In the genomic region with DNA sequence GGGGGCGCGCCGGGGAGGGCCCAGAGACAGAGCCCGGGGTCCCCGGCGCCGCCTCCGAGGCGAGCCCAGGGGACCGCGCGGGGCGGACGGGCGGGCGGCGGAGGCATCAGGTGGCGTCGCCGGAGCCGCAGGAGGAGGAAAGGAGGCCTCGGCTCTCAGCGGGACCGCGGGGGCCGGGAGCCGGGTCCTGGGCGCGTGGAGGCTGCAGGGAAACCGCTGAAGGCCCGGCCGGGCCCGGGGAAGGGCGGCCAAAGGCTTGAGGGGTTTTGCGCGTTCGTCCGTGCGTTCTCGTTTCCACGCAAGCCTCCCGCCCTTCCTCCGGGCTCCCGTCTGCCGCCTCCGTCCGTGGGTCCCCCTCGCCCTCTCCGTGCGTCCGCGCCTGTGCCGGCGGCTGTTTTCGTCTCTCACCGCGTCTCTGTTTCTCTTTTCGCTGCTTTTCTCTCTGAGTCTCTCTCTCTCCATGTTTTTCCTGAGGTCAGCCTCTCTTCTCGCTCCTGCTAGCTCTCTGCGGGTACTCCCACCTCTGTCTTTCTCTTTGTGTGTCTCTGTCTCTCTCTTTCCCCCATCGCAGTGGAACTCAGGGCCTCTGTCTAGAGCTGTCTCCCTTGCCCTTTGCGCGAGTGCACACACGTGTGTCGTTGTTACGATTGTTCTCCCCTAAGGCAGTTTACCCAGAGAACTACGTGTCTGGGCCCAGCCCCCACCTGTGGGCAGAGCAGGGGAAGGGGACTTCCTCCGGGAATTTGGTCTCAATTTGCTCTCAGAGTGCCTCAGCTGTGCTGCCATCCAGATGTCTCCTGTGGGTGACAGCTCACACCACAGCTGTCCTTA, we compare ENCODE assay signal across 8 cellular contexts. TPM values are rescaled to one million over a fixed set of nuclear protein-coding genes. Genes with fewer than 3 reads are reported as not detected.
DNase-seq lines count a peak whose midpoint lies in the region; ATAC-seq and TF ChIP-seq lines count a peak whose summit lies in the region.

No MANE protein-coding gene starts in this region.

- DNase-seq in activated CD4-positive, alpha-beta memory T cell treated with anti-CD3 and anti-CD28 coated beads, Interleukin-2, amount 10 ng/mL, durations not matched to agents 7 days and 5 days = no peak
- DNase-seq in stimulated activated CD4-positive, alpha-beta T cell treated with anti-CD3 and anti-CD28 coated beads, Interleukin-4, amount 100 ng/mL, for 24 hours = peak; percentile 62
- DNase-seq in KG1 (lab: John Stamatoyannopoulos, UW) (no peak), NCI-H1048 (lab: John Stamatoyannopoulos, UW) (no peak)

- CTCF ChIA-PET in activated CD4-positive, alpha-beta memory T cell treated with anti-CD3 and anti-CD28 coated beads, Interleukin-2, amount 10 ng/mL, durations not matched to agents 7 days and 5 days (lab: Charles Lee) = interaction anchor here (0.9 to 7.3 kb wide), 8 partner anchors 11 to 204 kb away, joined by 3 to 45 read pairs (median 4); no protein-coding TSS in a partner anchor

- H3K4me1 Mint-ChIP-seq in activated CD4-positive, alpha-beta memory T cell treated with anti-CD3 and anti-CD28 coated beads, Interleukin-2, amount 10 ng/mL, durations not matched to agents 7 days and 5 days = peaks cover 71% of the 10 kb centered on the region

- ATAC-seq in GM18861 (IDR thresholded peaks at IDR 0.05; ENCODE audit: unreplicated experiment) = no peak
- no peak for ATAC-seq in GM18511 (IDR thresholded peaks at IDR 0.05; ENCODE audit: unreplicated experiment)

- TF ChIP-seq POLR2A in GM18951 (IDR thresholded peaks at IDR 0.05; ENCODE audit: extremely low read depth, insufficient read depth, insufficient read length) = peak; percentile 63

- POLR2A ChIA-PET in activated CD4-positive, alpha-beta memory T cell treated with anti-CD3 and anti-CD28 coated beads, Interleukin-2, amount 10 ng/mL, durations not matched to agents 7 days and 5 days (lab: Charles Lee) = interaction anchor here (0.5 to 8.3 kb wide), 22 partner anchors 13 to 318 kb away, joined by 3 to 328 read pairs (median 15); a partner anchor contains a TSS

- in situ Hi-C loops in GM18951 (cut with MboI; ENCODE audit: low sequenced_read_pairs, unreplicated experiment) = loop anchor here (10.0 kb wide), 1 partner anchor 169 kb away; no protein-coding TSS in a partner anchor

- peak overlapping the region; percentile 96 for H3K27ac Mint-ChIP-seq in activated CD4-positive, alpha-beta memory T cell treated with anti-CD3 and anti-CD28 coated beads, Interleukin-2, amount 10 ng/mL, durations not matched to agents 7 days and 5 days

- H3K9ac ChIP-seq in iPS-15b (ENCODE audit: low read depth, low read length) = no peak overlapping the region

- H3K27me3 ChIP-seq in iPS-15b (ENCODE audit: control insufficient read depth, insufficient read depth, low read length) = peaks cover 64% of the 10 kb centered on the region

- peaks cover 56% of the 10 kb centered on the region for H3K36me3 Mint-ChIP-seq in activated CD4-positive, alpha-beta memory T cell treated with anti-CD3 and anti-CD28 coated beads, Interleukin-2, amount 10 ng/mL, durations not matched to agents 7 days and 5 days (ENCODE audit: low read depth)

- peaks cover 3% of the 10 kb centered on the region for H3K36me3 ChIP-seq in iPS-15b (ENCODE audit: control insufficient read depth, insufficient read depth, low read length)

- H3K4me1 ChIP-seq in iPS-15b (ENCODE audit: control insufficient read depth, insufficient read depth, low read length) = no peaks in the 10 kb centered on the region

- no peaks in the 10 kb centered on the region for H3K9me3 ChIP-seq in iPS-15b (ENCODE audit: control insufficient read depth, insufficient read depth, low read length)

- H3K9me3 Mint-ChIP-seq in activated CD4-positive, alpha-beta memory T cell treated with anti-CD3 and anti-CD28 coated beads, Interleukin-2, amount 10 ng/mL, durations not matched to agents 7 days and 5 days = no peaks in the 10 kb centered on the region

- H3K4me3 Mint-ChIP-seq in activated CD4-positive, alpha-beta memory T cell treated with anti-CD3 and anti-CD28 coated beads, Interleukin-2, amount 10 ng/mL, durations not matched to agents 7 days and 5 days = peak overlapping the region; percentile 98

- peak overlapping the region; percentile 61 for H3K4me3 ChIP-seq in iPS-15b (ENCODE audit: low read depth, low read length)

- no peaks in the 10 kb centered on the region for H3K27me3 Mint-ChIP-seq in activated CD4-positive, alpha-beta memory T cell treated with anti-CD3 and anti-CD28 coated beads, Interleukin-2, amount 10 ng/mL, durations not matched to agents 7 days and 5 days

RNA-seq across cellular contexts. Expression of a gene that starts 2.1 kb away (rescaled TPM):
- 100 to 1,000 TPM; 171 to 178 TPM for total RNA-seq in activated CD4-positive, alpha-beta memory T cell treated with anti-CD3 and anti-CD28 coated beads, Interleukin-2, amount 10 ng/mL, durations not matched to agents 7 days and 5 days
